Comparison of ENCODE assay signal across 9 cellular contexts in genomic region chr15:78414608-78415250, GRCh38. TPM values are rescaled to one million over a fixed set of nuclear protein-coding genes. Genes with fewer than 3 reads are reported as not detected.
DNase-seq lines count a peak whose midpoint lies in the region; TF ChIP-seq lines count a peak whose summit lies in the region.
"Had no signal": no experiment of that assay in that cellular context is flagged by ENCODE, and none has a peak within 500 bp of the region (broad histone marks: within the 10 kb centered on the region; RNA-seq: fewer than 3 reads in every experiment).

No MANE protein-coding gene starts in this region.

- H3K4me1 Mint-ChIP-seq in brain, result peaks cover 39% of the 10 kb centered on the region

- H3K27me3 Mint-ChIP-seq in brain, result peaks cover 21% of the 10 kb centered on the region

- no peak for TF ChIP-seq CTCF in brain (conservative IDR thresholded peaks at IDR 0.05)

- H3K4me3 Mint-ChIP-seq in brain, result no peak overlapping the region

- no peaks in the 10 kb centered on the region for H3K36me3 Mint-ChIP-seq in brain

- DNase-seq in G401 (ENCODE audit: low spot score) (peak; percentile 27), NCI-H1417 treated with DMSO at 0.1 percent for 48 hours (lab: John Stamatoyannopoulos, UW) (peak; percentile 93), medulla oblongata (ENCODE audit: extremely low spot score) (peak; percentile 37), epidermal melanocyte (ENCODE audit: insufficient read length, low spot score) (no peak), islet precursor cell (no peak), HT-29 (ENCODE audit: low spot score) (no peak), NCI-H2171 treated with DMSO at 0.1 percent for 48 hours (lab: John Stamatoyannopoulos, UW) (no peak)
- DNase-seq: NCI-H1048 had no signal

- in situ Hi-C loops in G401 (cut with HindIII; ENCODE audit: low sequenced_read_pairs), result no loop called here

- peak overlapping the region in 4 of 5 experiments; percentile 26 to 92 (median 58) for H3K27ac Mint-ChIP-seq in brain

- peaks cover 0 to 5% (median 0%) of the 10 kb centered on the region in 5 experiments for H3K9me3 Mint-ChIP-seq in brain

RNA-seq across cellular contexts. Expression of gene IREB2, which starts 23.3 kb away (rescaled TPM):
- total RNA-seq in G401 (2014; rRNA removed; shearing (Covaris generic)), result 19.2 and 23.8 TPM in 2 replicates
- polyA plus RNA-seq in brain (ENCODE audit: insufficient read depth, low read depth, low replicate concordance), result 12.5 TPM
- 12.2 and 13.0 TPM in 2 replicates for total RNA-seq in HT-29 (2014; rRNA removed; shearing (Covaris generic))

Comparison
In these comparisons a context has a peak if more than half of its experiments do, and no peak if none do; other contexts are left out.
1. DNase-seq: peak in G401 (single experiment), NCI-H1417 treated with DMSO at 0.1 percent for 48 hours (single experiment) and medulla oblongata (single experiment); none in epidermal melanocyte (single experiment), islet precursor cell (single experiment), HT-29 (single experiment) and NCI-H2171 treated with DMSO at 0.1 percent for 48 hours (single experiment).